ENCODE assay signal across 11 cellular contexts in genomic region chr2:200377774-200378336, GRCh38.
DNase-seq lines count a peak whose midpoint lies in the region; ATAC-seq, FAIRE-seq and TF ChIP-seq lines count a peak whose summit lies in the region.
"Had no signal": no experiment of that assay in that cellular context is flagged by ENCODE, and none has a peak within 500 bp of the region (broad histone marks: within the 10 kb centered on the region; RNA-seq: fewer than 3 reads in every experiment).

No MANE protein-coding gene starts in this region.

- no peak overlapping the region for H2AFZ ChIP-seq in GM23248

- H3K79me2 ChIP-seq in GM23248 (ENCODE audit: insufficient read depth): peaks cover 94% of the 10 kb centered on the region

- no peaks in the 10 kb centered on the region for H3K36me3 ChIP-seq in GM23248 (ENCODE audit: low read depth)
- H3K36me3 ChIP-seq in heart right ventricle: no peaks in the 10 kb centered on the region

- TF ChIP-seq CTCF in heart right ventricle (IDR thresholded peaks at IDR 0.05): no peak

- ATAC-seq in heart right ventricle: peak in 3 of 8 donors; percentile 25 to 45 (median 39)
- peak; percentile 11 for ATAC-seq in sciatic nerve
- ATAC-seq in GM21723 (IDR thresholded peaks at IDR 0.05; ENCODE audit: unreplicated experiment): no peak

- no peaks in the 10 kb centered on the region for H3K9me2 ChIP-seq in GM23248 (ENCODE audit: insufficient read depth)

- H3K9me3 ChIP-seq in GM23248 (ENCODE audit: low read depth): no peaks in the 10 kb centered on the region
- no peaks in the 10 kb centered on the region for H3K9me3 ChIP-seq in heart right ventricle

- H3F3A ChIP-seq in GM23248 (ENCODE audit: insufficient read depth): peaks cover 23% of the 10 kb centered on the region

- peaks cover 57% of the 10 kb centered on the region for H3K4me1 ChIP-seq in GM23248 (ENCODE audit: insufficient read depth)
- H3K4me1 ChIP-seq in heart right ventricle: peaks cover 5 to 86% (median 68%) of the 10 kb centered on the region in 9 donors

- 74 to 84% methylated on average over 4 of the region's 4 CpGs for WGBS in GM23248 (ENCODE audit: low coverage in 1 of 2, low lambda C conversion rate in 2 of 2, missing lambda C conversion rate in 2 of 2), 2 experiments
- 73 to 83% methylated on average over 4 of the region's 4 CpGs for WGBS in heart right ventricle, 2 donors

- intact Hi-C loops in heart right ventricle (cut with DNase I): loop anchor here in 2 of 10 donors (5.0 to 10.0 kb wide), 2 partner anchors 71 to 73 kb away; partner anchors contain the start of gene SPATS2L (in 2 of the 2)
- intact Hi-C loops in sciatic nerve (cut with DNase I): no loop called here

- H3K9ac ChIP-seq in GM23248: peak overlapping the region; percentile 47

- H3K4me3 ChIP-seq in GM23248: no peak overlapping the region
- no peak overlapping the region for H3K4me3 ChIP-seq in heart right ventricle

- in situ Hi-C loops in GM23248 (cut with MboI): no loop called here

- no peaks in the 10 kb centered on the region for H4K20me1 ChIP-seq in GM23248 (ENCODE audit: insufficient read depth)

- no peak for DNase-seq in GM23248
- DNase-seq in RCC 7860 (ENCODE audit: low spot score): peak; percentile 47
- no peak for DNase-seq in heart right ventricle
- DNase-seq in sciatic nerve (ENCODE audit: low spot score): no peak
- DNase-seq in NCI-H1105 (lab: John Stamatoyannopoulos, UW): no peak
- DNase-seq in DMS153 treated with DMSO at 0.1 percent for 48 hours (lab: John Stamatoyannopoulos, UW; ENCODE audit: unreplicated experiment): no peak
- no peak for DNase-seq in NCI-H524 (lab: John Stamatoyannopoulos, UW)
- DNase-seq: activated CD4-positive, alpha-beta memory T cell treated with anti-CD3 and anti-CD28 coated beads, Interleukin-2, amount 10 ng/mL, durations not matched to agents 7 days and 5 days; NCI-H446 treated with DMSO at 0.1 percent for 48 hours; stimulated activated CD4-positive, alpha-beta T cell treated with anti-CD3 and anti-CD28 coated beads, Interleukin-4, amount 100 ng/mL, for 24 hours had no signal

- H3K4me2 ChIP-seq in GM23248 (ENCODE audit: unreplicated experiment): peak overlapping the region; percentile 25

- peak overlapping the region; percentile 55 for H3K27ac ChIP-seq in GM23248
- H3K27ac ChIP-seq in heart right ventricle: peak overlapping the region in 7 of 10 donors; percentile 14 to 73 (median 51)

- H3K27me3 ChIP-seq in GM23248 (replicated peaks; ENCODE audit: insufficient read depth) (no peaks in the 10 kb centered on the region), heart right ventricle (no peaks in the 10 kb centered on the region)

- no peak for FAIRE-seq in RCC 7860 (lab: Jason Lieb, UNC)
